Comparison of ENCODE assay signal across 8 cellular contexts in genomic region chr7:21944616-21945373, GRCh38. TPM values are rescaled to one million over a fixed set of nuclear protein-coding genes. Genes with fewer than 3 reads are reported as not detected.
DNase-seq lines count a peak whose midpoint lies in the region; ATAC-seq and TF ChIP-seq lines count a peak whose summit lies in the region.

No MANE protein-coding gene starts in this region.

- no peaks in the 10 kb centered on the region for H3K9me2 ChIP-seq in hepatocyte (replicated peaks; ENCODE audit: insufficient read depth)

- DNase-seq in BE2C (no peak), hepatocyte (ENCODE audit: low spot score) (peak; percentile 67), sigmoid colon (no peak), midbrain (lab: John Stamatoyannopoulos, UW) (no peak), posterior vena cava (ENCODE audit: low spot score) (no peak)
- peak; percentile 61 for DNase-seq in activated naive CD8-positive, alpha-beta T cell treated with anti-CD3 and anti-CD28 coated beads, Interleukin-2, amount 50 U/mL, for 24 hours

- no peak overlapping the region for H2AFZ ChIP-seq in OCI-LY3 (ENCODE audit: low read depth, low read length)
- peak overlapping the region; percentile 87 for H2AFZ ChIP-seq in hepatocyte

- peaks cover 15% of the 10 kb centered on the region for H3K4me1 ChIP-seq in BE2C
- peaks cover 69% of the 10 kb centered on the region for H3K4me1 ChIP-seq in OCI-LY3 (ENCODE audit: low read length)
- H3K4me1 ChIP-seq in hepatocyte (ENCODE audit: insufficient read depth): peaks cover 11% of the 10 kb centered on the region
- H3K4me1 ChIP-seq in sigmoid colon: peaks cover 0 to 60% (median 43%) of the 10 kb centered on the region in 4 donors

- peaks cover 6% of the 10 kb centered on the region for H3K27me3 Mint-ChIP-seq in activated naive CD8-positive, alpha-beta T cell treated with anti-CD3 and anti-CD28 coated beads, Interleukin-2, amount 50 U/mL, for 24 hours

- H3K36me3 Mint-ChIP-seq in activated naive CD8-positive, alpha-beta T cell treated with anti-CD3 and anti-CD28 coated beads, Interleukin-2, amount 50 U/mL, for 24 hours (ENCODE audit: low read depth): peaks cover 11% of the 10 kb centered on the region

- no peaks in the 10 kb centered on the region for H3K9me3 Mint-ChIP-seq in activated naive CD8-positive, alpha-beta T cell treated with anti-CD3 and anti-CD28 coated beads, Interleukin-2, amount 50 U/mL, for 24 hours

- H3K4me1 Mint-ChIP-seq in activated naive CD8-positive, alpha-beta T cell treated with anti-CD3 and anti-CD28 coated beads, Interleukin-2, amount 50 U/mL, for 24 hours: peaks cover 70% of the 10 kb centered on the region

- intact Hi-C loops in sigmoid colon (cut with DNase I) (loop anchor here (5.0 kb wide), 2 partner anchors 138 to 172 kb away; no protein-coding TSS in a partner anchor), posterior vena cava (cut with DNase I) (no loop called here)

- H3K4me2 ChIP-seq in OCI-LY3 (ENCODE audit: low read length) (peak overlapping the region; percentile 89), hepatocyte (peak overlapping the region; percentile 96)

- H4K20me1 ChIP-seq in OCI-LY3 (ENCODE audit: insufficient read depth, low read length) (peaks cover 42% of the 10 kb centered on the region), hepatocyte (ENCODE audit: insufficient read depth, poor library complexity, severe bottlenecking) (no peaks in the 10 kb centered on the region)

- peak overlapping the region; percentile 92 for H3K27ac Mint-ChIP-seq in activated naive CD8-positive, alpha-beta T cell treated with anti-CD3 and anti-CD28 coated beads, Interleukin-2, amount 50 U/mL, for 24 hours

- TF ChIP-seq POLR2A in sigmoid colon (IDR thresholded peaks at IDR 0.05): no peak

- peak overlapping the region; percentile 77 for H3K9ac ChIP-seq in OCI-LY3 (ENCODE audit: low read length)

- H3K27me3 ChIP-seq in BE2C (no peaks in the 10 kb centered on the region), OCI-LY3 (ENCODE audit: low read depth, low read length) (no peaks in the 10 kb centered on the region), hepatocyte (peaks cover 27% of the 10 kb centered on the region), sigmoid colon (no peaks in the 10 kb centered on the region)

- peak; percentile 8 for ATAC-seq in HG02885 (IDR thresholded peaks at IDR 0.05; ENCODE audit: poor library complexity, unreplicated experiment)
- no peak for ATAC-seq in activated naive CD8-positive, alpha-beta T cell treated with anti-CD3 and anti-CD28 coated beads, Interleukin-2, amount 50 U/mL, for 24 hours

- under 1% methylated on average over 33 of the region's 33 CpGs for WGBS in hepatocyte (ENCODE audit: low lambda C conversion rate, missing lambda C conversion rate)
- WGBS in sigmoid colon, 2 donors: 1% methylated on average over 33 of the region's 33 CpGs

- H3K79me2 ChIP-seq in OCI-LY3 (ENCODE audit: low read length) (peaks cover 54% of the 10 kb centered on the region), hepatocyte (no peaks in the 10 kb centered on the region)

- H3K36me3 ChIP-seq in BE2C (no peaks in the 10 kb centered on the region), OCI-LY3 (replicated peaks; ENCODE audit: low read depth, low read length) (peaks cover 2% of the 10 kb centered on the region), hepatocyte (replicated peaks; ENCODE audit: insufficient read depth, low read depth) (no peaks in the 10 kb centered on the region), sigmoid colon (no peaks in the 10 kb centered on the region)

- H3K9me3 ChIP-seq in BE2C: no peaks in the 10 kb centered on the region
- no peaks in the 10 kb centered on the region for H3K9me3 ChIP-seq in OCI-LY3 (ENCODE audit: insufficient read depth, low read length)
- no peaks in the 10 kb centered on the region for H3K9me3 ChIP-seq in hepatocyte (ENCODE audit: low read depth)
- H3K9me3 ChIP-seq in sigmoid colon: no peaks in the 10 kb centered on the region

- TF ChIP-seq CTCF in BE2C (IDR thresholded peaks at IDR 0.05; ENCODE audit: low read depth, low read length): no peak
- TF ChIP-seq CTCF in OCI-LY3 (IDR thresholded peaks at IDR 0.05; ENCODE audit: low read depth, low read length): no peak
- TF ChIP-seq CTCF in hepatocyte (IDR thresholded peaks at IDR 0.05; ENCODE audit: poor library complexity): no peak
- TF ChIP-seq CTCF in sigmoid colon (IDR thresholded peaks at IDR 0.05): no peak

- H3K27ac ChIP-seq in OCI-LY3 (ENCODE audit: low read length) (peak overlapping the region; percentile 83), hepatocyte (peak overlapping the region; percentile 45), sigmoid colon (peak overlapping the region; percentile 75 to 91 (median 84))

- peak overlapping the region; percentile 66 for H3K4me3 ChIP-seq in BE2C (ENCODE audit: low read depth, low read length)
- H3K4me3 ChIP-seq in OCI-LY3 (ENCODE audit: low read length): peak overlapping the region; percentile 83
- peak overlapping the region; percentile 30 for H3K4me3 ChIP-seq in hepatocyte
- H3K4me3 ChIP-seq in sigmoid colon: peak overlapping the region; percentile 46 to 76 (median 70)

- no peak for TF ChIP-seq EP300 in sigmoid colon (IDR thresholded peaks at IDR 0.05)

- H3K4me3 Mint-ChIP-seq in activated naive CD8-positive, alpha-beta T cell treated with anti-CD3 and anti-CD28 coated beads, Interleukin-2, amount 50 U/mL, for 24 hours: peak overlapping the region; percentile 89

RNA-seq across cellular contexts. Expression of gene CDCA7L, which starts 0.9 kb away (rescaled TPM):
- 7.6 TPM for polyA plus RNA-seq in BE2C (2012; ENCODE audit: insufficient read depth, insufficient read length, low read depth)
- total RNA-seq in hepatocyte: 13.0 and 17.1 TPM in 2 replicates
- polyA plus RNA-seq in hepatocyte: 4.5 and 8.1 TPM in 2 replicates
- 10 to 100 TPM; 19.4 to 55.9 (median 29.1) TPM for total RNA-seq in sigmoid colon
- polyA plus RNA-seq in sigmoid colon: 10 to 100 TPM; 12.3 to 30.6 (median 23.2) TPM
- total RNA-seq in posterior vena cava: 1 to 10 TPM; 3.3 to 4.7 TPM

Comparison
In these comparisons a context has a peak if more than half of its experiments do, and no peak if none do; other contexts are left out.
1. DNase-seq: peak in activated naive CD8-positive, alpha-beta T cell treated with anti-CD3 and anti-CD28 coated beads, Interleukin-2, amount 50 U/mL, for 24 hours (single experiment) and hepatocyte (single experiment); none in BE2C (single experiment), sigmoid colon (single experiment), midbrain (single experiment) and posterior vena cava (single experiment).
2. H3K4me3 ChIP-seq: peak in every context shown above with its lines; median percentile 83 in OCI-LY3; 70 in sigmoid colon; 66 in BE2C; 30 in hepatocyte.
3. Peak in every context shown above with its lines, with median percentiles within 50 percentile points of each other: H3K27ac ChIP-seq.